9 cellular contexts compared by ENCODE assay signal in genomic region chr5:41636605-41637004, GRCh38.
DNase-seq lines count a peak whose midpoint lies in the region; ATAC-seq, FAIRE-seq and TF ChIP-seq lines count a peak whose summit lies in the region.
"Had no signal": no experiment of that assay in that cellular context is flagged by ENCODE, and none has a peak within 500 bp of the region (broad histone marks: within the 10 kb centered on the region; RNA-seq: fewer than 3 reads in every experiment).

No MANE protein-coding gene starts in this region.

- peaks cover 3% of the 10 kb centered on the region for H3K27me3 Mint-ChIP-seq in CD8-positive, alpha-beta T cell (ENCODE audit: low read depth)

- H3K27ac Mint-ChIP-seq in CD8-positive, alpha-beta T cell: no peak overlapping the region
- H3K27ac Mint-ChIP-seq: T-helper 1 cell treated with Interleukin-12 subunit alpha and Interleukin-12 subunit beta and Interleukin-4 antibody, amounts not matched to agents 30 μg/mL and 1 μg/mL, for 36 hours had no signal

- H3K9me3 ChIP-seq in prostate gland (no peaks in the 10 kb centered on the region), pancreas (no peaks in the 10 kb centered on the region)
- H3K9me3 ChIP-seq in CD8-positive, alpha-beta T cell (ENCODE audit: low read length): no peaks in the 10 kb centered on the region

- ATAC-seq in CD8-positive, alpha-beta T cell: no peak
- no peak for ATAC-seq in pancreas

- H3K9me3 Mint-ChIP-seq in CD8-positive, alpha-beta T cell: no peaks in the 10 kb centered on the region
- H3K9me3 Mint-ChIP-seq: T-helper 1 cell treated with Interleukin-12 subunit alpha and Interleukin-12 subunit beta and Interleukin-4 antibody, amounts not matched to agents 30 μg/mL and 1 μg/mL, for 36 hours had no signal

- WGBS in prostate gland: 83% methylated on average over 2 of the region's 2 CpGs
- WGBS in pancreas, 2 donors: 64 to 74% methylated on average over 2 of the region's 2 CpGs

- no peaks in the 10 kb centered on the region for H3K4me1 ChIP-seq in prostate gland (replicated peaks)
- H3K4me1 ChIP-seq in CD8-positive, alpha-beta T cell (ENCODE audit: insufficient read depth, low read length): no peaks in the 10 kb centered on the region
- H3K4me1 ChIP-seq in pancreas: no peaks in the 10 kb centered on the region

- intact Hi-C loops in prostate gland (cut with DNase I): no loop called here
- intact Hi-C loops in CD8-positive, alpha-beta T cell (cut with DNase I, micrococcal nuclease): no loop called here
- intact Hi-C loops in pancreas (cut with DNase I): no loop called here

- H3K27ac ChIP-seq in prostate gland (no peak overlapping the region), pancreas (no peak overlapping the region)
- no peak overlapping the region for H3K27ac ChIP-seq in CD8-positive, alpha-beta T cell (ENCODE audit: low read depth, low read length)

- H3K36me3 ChIP-seq in H7 (replicated peaks; ENCODE audit: control insufficient read depth, insufficient read depth, low read length) (no peaks in the 10 kb centered on the region), prostate gland (no peaks in the 10 kb centered on the region), pancreas (no peaks in the 10 kb centered on the region)
- H3K36me3 ChIP-seq in CD8-positive, alpha-beta T cell (ENCODE audit: insufficient read depth, low read length): no peaks in the 10 kb centered on the region

- DNase-seq in GM10266 (ENCODE audit: extremely low spot score) (peak; percentile 5), H7 (peak; percentile 4), NCI-H1092 (lab: John Stamatoyannopoulos, UW) (peak; percentile 24), dermis microvascular lymphatic vessel endothelial cell (ENCODE audit: low read depth in 2 of 2) (peak; percentile 11 to 24), prostate gland (ENCODE audit: low spot score) (no peak), amniotic stem cell (lab: John Stamatoyannopoulos, UW) (no peak), pancreas (no peak)
- no peak for DNase-seq in CD8-positive, alpha-beta T cell

- no peak overlapping the region for H3K4me3 Mint-ChIP-seq in CD8-positive, alpha-beta T cell
- H3K4me3 Mint-ChIP-seq: T-helper 1 cell treated with Interleukin-12 subunit alpha and Interleukin-12 subunit beta and Interleukin-4 antibody, amounts not matched to agents 30 μg/mL and 1 μg/mL, for 36 hours had no signal

- FAIRE-seq in pancreas (lab: Jason Lieb, UNC): no peak

- CTCF ChIA-PET in CD8-positive, alpha-beta T cell (lab: Charles Lee): no interaction called here

- H3K4me3 ChIP-seq in H7 (ENCODE audit: insufficient read depth, low read depth, low read length) (no peak overlapping the region), prostate gland (no peak overlapping the region), pancreas (no peak overlapping the region)
- no peak overlapping the region for H3K4me3 ChIP-seq in CD8-positive, alpha-beta T cell (ENCODE audit: low read depth, low read length)

- H3K27me3 ChIP-seq in H7 (ENCODE audit: control insufficient read depth, insufficient read depth, low read length) (no peaks in the 10 kb centered on the region), prostate gland (replicated peaks; ENCODE audit: insufficient read depth) (no peaks in the 10 kb centered on the region), pancreas (no peaks in the 10 kb centered on the region)
- H3K27me3 ChIP-seq in CD8-positive, alpha-beta T cell (ENCODE audit: insufficient read depth, low read length): no peaks in the 10 kb centered on the region

- TF ChIP-seq CTCF in GM10266 (IDR thresholded peaks at IDR 0.05; ENCODE audit: control insufficient read depth, insufficient read depth, low read depth, missing control alignments) (peak; percentile 17), prostate gland (IDR thresholded peaks at IDR 0.05) (no peak), pancreas (IDR thresholded peaks at IDR 0.05) (no peak)
- TF ChIP-seq CTCF in CD8-positive, alpha-beta T cell (IDR thresholded peaks at IDR 0.05): no peak

- TF ChIP-seq POLR2A in prostate gland (IDR thresholded peaks at IDR 0.05): no peak

- H3K4me1 Mint-ChIP-seq in CD8-positive, alpha-beta T cell (ENCODE audit: low read depth): no peaks in the 10 kb centered on the region

- no peaks in the 10 kb centered on the region for H3K36me3 Mint-ChIP-seq in CD8-positive, alpha-beta T cell

- POLR2A ChIA-PET in CD8-positive, alpha-beta T cell (lab: Charles Lee): no interaction called here

Comparison
In these comparisons a context has a peak if more than half of its experiments do, and no peak if none do; other contexts are left out.
1. DNase-seq: peak in GM10266 (single experiment), H7 (single experiment), NCI-H1092 (single experiment) and dermis microvascular lymphatic vessel endothelial cell (2 of 2); none in prostate gland (single experiment), CD8-positive, alpha-beta T cell (0 of 7), amniotic stem cell (single experiment) and pancreas (0 of 6).